10 cellular contexts compared by ENCODE assay signal in genomic region chrX:67599532-67599931, GRCh38. TPM values are rescaled to one million over a fixed set of nuclear protein-coding genes. Genes with fewer than 3 reads are reported as not detected.
"Had no signal": no experiment of that assay in that cellular context is flagged by ENCODE, and none has a peak within 500 bp of the region (broad histone marks: within the 10 kb centered on the region; RNA-seq: fewer than 3 reads in every experiment).

No MANE protein-coding gene starts in this region.

- H3K9ac ChIP-seq: GM23248, KMS-11 had no signal

- H3K9me3 Mint-ChIP-seq: IgD-negative memory B cell had no signal

- H3K36me3 Mint-ChIP-seq: IgD-negative memory B cell had no signal

- H3K27ac ChIP-seq: GM23248, KMS-11 had no signal

- H3K4me3 ChIP-seq: GM23248 had no signal

- H3K4me3 Mint-ChIP-seq: H9, IgD-negative memory B cell had no signal

- H3K27me3 Mint-ChIP-seq: IgD-negative memory B cell had no signal

- H3K27ac Mint-ChIP-seq: H9, IgD-negative memory B cell had no signal

- H2AFZ ChIP-seq: GM23248 had no signal

- H3K4me1 Mint-ChIP-seq: H9, IgD-negative memory B cell had no signal

- FAIRE-seq: H54, HTR-8/SVneo had no signal

- H3K4me2 ChIP-seq: KMS-11 had no signal

- DNase-seq: GM23248, GOT3, H9, HCEC 1CT, KBM-7 had no signal

RNA-seq across cellular contexts. Expression of gene AR, which starts 55.7 kb away (rescaled TPM):
- total RNA-seq: HT-29 had no signal
